9 cellular contexts compared by ENCODE assay signal in genomic region chr3:50260027-50260941, GRCh38. TPM values are rescaled to one million over a fixed set of nuclear protein-coding genes. Genes with fewer than 3 reads are reported as not detected.
DNase-seq lines count a peak whose midpoint lies in the region; ATAC-seq and TF ChIP-seq lines count a peak whose summit lies in the region.
"Had no signal": no experiment of that assay in that cellular context is flagged by ENCODE, and none has a peak within 500 bp of the region (broad histone marks: within the 10 kb centered on the region; RNA-seq: fewer than 3 reads in every experiment).

No MANE protein-coding gene starts in this region.

- peaks cover 35% of the 10 kb centered on the region for H3K36me3 ChIP-seq in OCI-LY3 (replicated peaks; ENCODE audit: low read depth, low read length)

- intact Hi-C loops in CD14-positive monocyte (cut with micrococcal nuclease) = no loop called here

- H3K4me3 ChIP-seq in OCI-LY3 (ENCODE audit: low read length) (peak overlapping the region; percentile 86), epithelial cell of esophagus (ENCODE audit: low read length) (peak overlapping the region; percentile 44)

- H2AFZ ChIP-seq in OCI-LY3 (ENCODE audit: low read depth, low read length) = peak overlapping the region; percentile 27; the same call in 1 of the 2 replicates

- no peaks in the 10 kb centered on the region for H3K79me2 ChIP-seq in OCI-LY3 (ENCODE audit: low read length)

- H3K36me3 Mint-ChIP-seq in CD14-positive monocyte = peaks cover 37 to 45% of the 10 kb centered on the region in 2 donors

- H3K9ac ChIP-seq in OCI-LY3 (ENCODE audit: low read length) = peak overlapping the region; percentile 83

- 0 out of 2 replicates have a peak, but pooled peaks cover 2% of the 10 kb centered on the region for H4K20me1 ChIP-seq in OCI-LY3 (ENCODE audit: insufficient read depth, low read length)

- H3K27ac ChIP-seq in OCI-LY3 (ENCODE audit: low read length) = peak overlapping the region; percentile 28

- H3K9me3 ChIP-seq in OCI-LY3 (ENCODE audit: insufficient read depth, low read length) = 0 out of 2 replicates have a peak, but pooled peaks cover 6% of the 10 kb centered on the region

- H3K9me3 Mint-ChIP-seq in CD14-positive monocyte = peaks cover 0 to 10% (median 4%) of the 10 kb centered on the region in 7 donors

- ATAC-seq in HG03460 (IDR thresholded peaks at IDR 0.05; ENCODE audit: unreplicated experiment) = peak; percentile 80

- peaks cover 3 to 7% (median 6%) of the 10 kb centered on the region in 3 donors for H3K27me3 Mint-ChIP-seq in CD14-positive monocyte (ENCODE audit: low read depth in 3 of 3)

- no peaks in the 10 kb centered on the region for H3K27me3 ChIP-seq in OCI-LY3 (ENCODE audit: low read depth, low read length)

- peaks cover 14% of the 10 kb centered on the region for H3K4me1 Mint-ChIP-seq in CD14-positive monocyte

- peak overlapping the region; percentile 96 for H3K4me2 ChIP-seq in OCI-LY3 (ENCODE audit: low read length)

- peaks cover 13% of the 10 kb centered on the region for H3K4me1 ChIP-seq in OCI-LY3 (ENCODE audit: low read length)

- DNase-seq in CD14-positive monocyte (ENCODE audit: low spot score) (peak; percentile 91), GM19238 (ENCODE audit: insufficient read length, low spot score) (peak; percentile 97), activated T-cell treated with anti-CD3 and anti-CD28 coated beads for 4 hours (peak; percentile 69), epithelial cell of esophagus (ENCODE audit: low read depth) (peak; percentile 86), mucosa of gallbladder (ENCODE audit: low spot score) (peak; percentile 95)
- peak; percentile 77 for DNase-seq in stimulated activated CD8-positive, alpha-beta memory T cell treated with anti-CD3 and anti-CD28 coated beads, Interleukin-4, amount 100 ng/mL, for 24 hours (ENCODE audit: low read depth)

- peak overlapping the region; percentile 45 to 88 (median 80) for H3K27ac Mint-ChIP-seq in CD14-positive monocyte

- TF ChIP-seq CTCF in CD14-positive monocyte (IDR thresholded peaks at IDR 0.05) = peak; percentile 97
- peak; percentile 87 for TF ChIP-seq CTCF in OCI-LY3 (IDR thresholded peaks at IDR 0.05; ENCODE audit: low read depth, low read length)
- TF ChIP-seq CTCF in epithelial cell of esophagus (IDR thresholded peaks at IDR 0.05; ENCODE audit: insufficient read depth, low read depth, low read length, missing control alignments) = peak; percentile 48

- peak overlapping the region; percentile 67 to 69 for H3K4me3 Mint-ChIP-seq in CD14-positive monocyte

RNA-seq across cellular contexts. Expression of gene SEMA3B, which starts 8.7 kb away (rescaled TPM):
- not detected for polyA plus RNA-seq in CD14-positive monocyte
- total RNA-seq in mucosa of gallbladder = 87.0 TPM

RNA-seq across cellular contexts. Expression of gene LSMEM2, which starts 18.6 kb away (rescaled TPM):
- polyA plus RNA-seq in CD14-positive monocyte = not detected
- 0.95 TPM for total RNA-seq in mucosa of gallbladder
- total RNA-seq: subcutaneous adipose tissue had no signal

RNA-seq across cellular contexts. Expression of gene GNAI2, which starts 24.3 kb away (rescaled TPM):
- 1,000 to 10,000 TPM in 1 of 2 donors, 100 to 1,000 TPM in 1; 914 to 1,165 TPM for polyA plus RNA-seq in CD14-positive monocyte
- 261 TPM for total RNA-seq in mucosa of gallbladder

RNA-seq across cellular contexts. Expression of gene IFRD2, which starts 31.9 kb away (rescaled TPM):
- polyA plus RNA-seq in CD14-positive monocyte = 10 to 100 TPM; 17.1 to 23.3 TPM
- 74.8 TPM for total RNA-seq in mucosa of gallbladder

RNA-seq across cellular contexts. Expression of gene HYAL3, which starts 38.9 kb away (rescaled TPM):
- 1 to 10 TPM; 3.4 to 5.8 TPM for polyA plus RNA-seq in CD14-positive monocyte
- 7.8 TPM for total RNA-seq in mucosa of gallbladder

Comparison
In these comparisons a context has a peak if more than half of its experiments do, and no peak if none do; other contexts are left out.
1. Peak in every context shown above with its lines: DNase-seq, ATAC-seq, H3K4me3 ChIP-seq and H3K27ac ChIP-seq.